22 cellular contexts compared by ENCODE assay signal in the genomic region with DNA sequence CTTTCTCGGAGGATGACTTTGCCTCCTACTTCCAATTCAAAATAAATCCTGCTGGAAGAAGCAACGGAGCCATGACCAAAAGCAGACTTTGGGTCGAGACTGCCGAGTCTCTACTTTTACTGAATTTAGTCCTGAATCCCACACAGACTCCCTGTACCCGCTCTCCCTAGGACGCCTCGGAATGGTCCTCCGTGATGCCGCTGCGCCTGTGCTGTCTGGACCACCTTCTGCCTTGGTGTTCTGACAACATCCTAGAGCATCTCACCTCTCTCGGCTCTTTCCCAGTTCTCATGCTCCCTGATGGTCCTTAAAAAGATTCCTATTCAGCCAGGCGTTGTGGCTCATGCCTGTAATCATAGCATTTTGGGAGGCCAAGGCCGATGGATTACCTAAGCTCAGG.
DNase-seq lines count a peak whose midpoint lies in the region; ATAC-seq and TF ChIP-seq lines count a peak whose summit lies in the region.
"Had no signal": no experiment of that assay in that cellular context is flagged by ENCODE, and none has a peak within 500 bp of the region (broad histone marks: within the 10 kb centered on the region; RNA-seq: fewer than 3 reads in every experiment).

No MANE protein-coding gene starts in this region.

- no peaks in the 10 kb centered on the region for H3K4me1 ChIP-seq in right atrium auricular region
- no peaks in the 10 kb centered on the region for H3K4me1 ChIP-seq in right cardiac atrium (ENCODE audit: control insufficient read depth, insufficient read depth, low read length)
- no peaks in the 10 kb centered on the region for H3K4me1 ChIP-seq in esophagus muscularis mucosa
- H3K4me1 ChIP-seq: BE2C, BLaER1 had no signal

- H3K27me3 ChIP-seq in right atrium auricular region (no peaks in the 10 kb centered on the region), right cardiac atrium (ENCODE audit: control insufficient read depth, insufficient read depth) (no peaks in the 10 kb centered on the region), esophagus muscularis mucosa (no peaks in the 10 kb centered on the region)
- H3K27me3 ChIP-seq: BE2C, BLaER1 had no signal

- no peaks in the 10 kb centered on the region for H3K9me3 ChIP-seq in right atrium auricular region
- H3K9me3 ChIP-seq in right cardiac atrium (ENCODE audit: control insufficient read depth, low read length) = no peaks in the 10 kb centered on the region
- no peaks in the 10 kb centered on the region for H3K9me3 ChIP-seq in esophagus muscularis mucosa
- H3K9me3 ChIP-seq: BE2C, BLaER1 had no signal

- 93% methylated on average over 13 of the region's 13 CpGs for WGBS in right cardiac atrium
- 94% methylated on average over 13 of the region's 13 CpGs for WGBS in esophagus muscularis mucosa

- no peak for TF ChIP-seq POLR2A in esophagus muscularis mucosa (IDR thresholded peaks at IDR 0.05; ENCODE audit: low read depth)

- no peak overlapping the region for H3K27ac ChIP-seq in right atrium auricular region
- no peak overlapping the region for H3K27ac ChIP-seq in right cardiac atrium (ENCODE audit: low read length)
- no peak overlapping the region for H3K27ac ChIP-seq in esophagus muscularis mucosa (replicated peaks in 1 of 4)
- H3K27ac ChIP-seq: BLaER1 had no signal

- no peak for ATAC-seq in right cardiac atrium
- no peak for ATAC-seq in GM21515 (IDR thresholded peaks at IDR 0.05; ENCODE audit: unreplicated experiment)
- ATAC-seq: GM12878 had no signal

- H3K4me3 ChIP-seq in right atrium auricular region (no peak overlapping the region), right cardiac atrium (ENCODE audit: low read length) (no peak overlapping the region), esophagus muscularis mucosa (no peak overlapping the region)
- H3K4me3 ChIP-seq: BLaER1, GM12878 had no signal

- no peak for TF ChIP-seq EP300 in esophagus muscularis mucosa (IDR thresholded peaks at IDR 0.05)

- H3K36me3 ChIP-seq in right atrium auricular region = no peaks in the 10 kb centered on the region
- H3K36me3 ChIP-seq in esophagus muscularis mucosa = no peaks in the 10 kb centered on the region
- H3K36me3 ChIP-seq: BE2C, BLaER1 had no signal

- intact Hi-C loops in right cardiac atrium (cut with DNase I) (no loop called here), esophagus muscularis mucosa (cut with DNase I) (no loop called here)

- no peak for TF ChIP-seq CTCF in right atrium auricular region (IDR thresholded peaks at IDR 0.05)
- no peak for TF ChIP-seq CTCF in esophagus muscularis mucosa (IDR thresholded peaks at IDR 0.05)

- DNase-seq in right atrium auricular region (ENCODE audit: low spot score) (peak; percentile 16), right cardiac atrium (no peak), esophagus muscularis mucosa (ENCODE audit: extremely low spot score) (peak; percentile 85), HK-2 (ENCODE audit: unreplicated experiment) (no peak)
- DNase-seq: 8988T; ACHN; BE2C; C1 segment of cervical spinal cord; CD4-positive, alpha-beta memory T cell; CD4-positive, CD25-positive, alpha-beta regulatory T cell; CD8-positive, alpha-beta memory T cell; COR-L47; DMS 273 treated with DMSO at 0.1 percent for 48 hours; DMS153; DMS53; DMS79; DND-41; EL; GDM1 had no signal

Comparison
In these comparisons a context has a peak if more than half of its experiments do, and no peak if none do; other contexts are left out.
1. DNase-seq: peak in right atrium auricular region (single experiment) and esophagus muscularis mucosa (single experiment); none in right cardiac atrium (0 of 3) and HK-2 (single experiment).